Comparison of ENCODE assay signal across 9 cellular contexts in the genomic region with DNA sequence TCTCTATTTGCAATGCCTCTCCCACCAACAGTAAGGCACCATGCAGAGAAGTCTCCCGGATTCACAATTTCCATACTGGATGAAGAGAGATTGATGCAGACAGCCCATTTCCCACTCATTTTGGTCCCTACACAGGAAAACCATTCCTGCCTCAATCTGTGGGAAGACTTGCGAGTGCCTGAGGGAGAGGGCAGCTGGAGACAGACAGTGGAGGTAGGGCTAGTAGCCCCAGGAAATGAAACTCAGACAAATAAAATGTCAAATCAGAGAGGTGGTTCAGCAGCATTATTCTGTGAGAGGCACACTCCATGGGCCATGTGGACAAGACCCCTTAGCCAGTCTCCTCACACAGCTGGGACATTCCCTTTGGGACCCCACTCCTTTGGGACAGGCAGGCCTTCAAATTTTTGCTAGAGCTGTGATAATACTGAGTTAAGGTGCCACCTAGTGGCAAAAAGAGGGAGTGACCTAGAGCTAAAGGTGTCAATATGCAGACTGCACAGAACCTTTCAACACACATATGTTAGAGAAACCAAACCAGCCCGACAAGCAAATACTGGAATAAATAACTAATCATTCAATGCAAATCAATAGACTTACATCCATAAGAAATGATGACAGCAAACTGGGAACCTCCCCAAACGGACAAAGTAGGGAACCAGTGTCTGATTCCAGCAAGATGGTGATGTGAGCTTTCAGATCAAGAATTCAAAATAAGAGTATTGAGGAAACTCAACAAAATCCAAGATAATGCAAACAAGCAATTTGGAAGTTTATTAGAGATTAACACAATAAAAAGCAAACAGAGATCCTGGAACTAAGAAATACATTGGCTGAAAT.
DNase-seq lines count a peak whose midpoint lies in the region; ATAC-seq lines count a peak whose summit lies in the region.
"Had no signal": no experiment of that assay in that cellular context is flagged by ENCODE, and none has a peak within 500 bp of the region (broad histone marks: within the 10 kb centered on the region; RNA-seq: fewer than 3 reads in every experiment).

No MANE protein-coding gene starts in this region.

- H3K36me3 Mint-ChIP-seq in activated CD4-positive, alpha-beta T cell treated with anti-CD3 and anti-CD28 coated beads for 36 hours (ENCODE audit: low read depth), result no peaks in the 10 kb centered on the region
- H3K36me3 Mint-ChIP-seq in T-helper 2 cell treated with Interferon-gamma antibody and Interleukin-4, amounts not matched to agents 5 μg/mL and 100 μg/mL, for 36 hours (ENCODE audit: low read depth), result no peaks in the 10 kb centered on the region
- H3K36me3 Mint-ChIP-seq: stimulated activated naive B cell treated with anti-CD40 and anti-IgM and Interleukin-4, amounts not matched to agents 10 μg/mL and 1 μg/mL and 100 μg/mL, for 72 hours had no signal

- intact Hi-C loops in activated CD4-positive, alpha-beta T cell treated with anti-CD3 and anti-CD28 coated beads for 36 hours (cut with DNase I, micrococcal nuclease), result loop anchor here (2.0 to 10.0 kb wide), 3 partner anchors 725 to 1753 kb away; no protein-coding TSS in a partner anchor

- H3K27me3 ChIP-seq in MG63, result no peaks in the 10 kb centered on the region

- no peak overlapping the region for H3K4me3 Mint-ChIP-seq in activated CD4-positive, alpha-beta T cell treated with anti-CD3 and anti-CD28 coated beads for 36 hours
- no peak overlapping the region for H3K4me3 Mint-ChIP-seq in T-helper 2 cell treated with Interferon-gamma antibody and Interleukin-4, amounts not matched to agents 5 μg/mL and 100 μg/mL, for 36 hours
- H3K4me3 Mint-ChIP-seq: stimulated activated naive B cell treated with anti-CD40 and anti-IgM and Interleukin-4, amounts not matched to agents 10 μg/mL and 1 μg/mL and 100 μg/mL, for 72 hours had no signal

- POLR2A ChIA-PET in activated CD4-positive, alpha-beta T cell treated with anti-CD3 and anti-CD28 coated beads for 36 hours (lab: Charles Lee), result no interaction called here

- H3K4me1 Mint-ChIP-seq in activated CD4-positive, alpha-beta T cell treated with anti-CD3 and anti-CD28 coated beads for 36 hours, result no peaks in the 10 kb centered on the region
- no peaks in the 10 kb centered on the region for H3K4me1 Mint-ChIP-seq in T-helper 2 cell treated with Interferon-gamma antibody and Interleukin-4, amounts not matched to agents 5 μg/mL and 100 μg/mL, for 36 hours (ENCODE audit: low read depth)
- H3K4me1 Mint-ChIP-seq: stimulated activated naive B cell treated with anti-CD40 and anti-IgM and Interleukin-4, amounts not matched to agents 10 μg/mL and 1 μg/mL and 100 μg/mL, for 72 hours had no signal

- H3K4me3 ChIP-seq in MG63, result no peak overlapping the region

- H3K9me3 ChIP-seq in MG63, result no peaks in the 10 kb centered on the region; the same call in 1 of the 2 replicates

- peak; percentile 32 for DNase-seq in activated CD4-positive, alpha-beta T cell treated with anti-CD3 and anti-CD28 coated beads for 36 hours
- DNase-seq in activated CD4-positive, alpha-beta T cell treated with anti-CD3 and anti-CD28 coated beads for 1 hour, result no peak
- peak; percentile 2 for DNase-seq in SW480 (ENCODE audit: low spot score)
- DNase-seq in iPS-NIHi7 (ENCODE audit: extremely low spot score), result peak; percentile 69
- DNase-seq in MG63, result no peak
- no peak for DNase-seq in T-helper 2 cell treated with Interferon-gamma antibody and Interleukin-4, amounts not matched to agents 5 μg/mL and 100 μg/mL, for 36 hours (ENCODE audit: low spot score)
- DNase-seq: stimulated activated naive B cell treated with anti-CD40 and anti-IgM and Interleukin-4, amounts not matched to agents 10 μg/mL and 1 μg/mL and 100 μg/mL, for 72 hours had no signal

- no peaks in the 10 kb centered on the region for H3K27me3 Mint-ChIP-seq in activated CD4-positive, alpha-beta T cell treated with anti-CD3 and anti-CD28 coated beads for 36 hours
- no peaks in the 10 kb centered on the region for H3K27me3 Mint-ChIP-seq in T-helper 2 cell treated with Interferon-gamma antibody and Interleukin-4, amounts not matched to agents 5 μg/mL and 100 μg/mL, for 36 hours (ENCODE audit: low read depth)
- H3K27me3 Mint-ChIP-seq: stimulated activated naive B cell treated with anti-CD40 and anti-IgM and Interleukin-4, amounts not matched to agents 10 μg/mL and 1 μg/mL and 100 μg/mL, for 72 hours had no signal

- no peak for ATAC-seq in activated CD4-positive, alpha-beta T cell treated with anti-CD3 and anti-CD28 coated beads for 36 hours
- ATAC-seq in GM19351 (IDR thresholded peaks at IDR 0.05; ENCODE audit: unreplicated experiment) (peak; percentile 97), HG03342 (IDR thresholded peaks at IDR 0.05; ENCODE audit: unreplicated experiment) (peak; percentile 95)

- CTCF ChIA-PET in activated CD4-positive, alpha-beta T cell treated with anti-CD3 and anti-CD28 coated beads for 36 hours (lab: Charles Lee), result interaction anchor here (0.6 to 1.0 kb wide), 3 partner anchors 14 to 1965 kb away, joined by 3 to 4 read pairs (median 3); no protein-coding TSS in a partner anchor

- peaks cover 13% of the 10 kb centered on the region for H3K9me3 Mint-ChIP-seq in activated CD4-positive, alpha-beta T cell treated with anti-CD3 and anti-CD28 coated beads for 36 hours (ENCODE audit: low read depth)
- H3K9me3 Mint-ChIP-seq in T-helper 2 cell treated with Interferon-gamma antibody and Interleukin-4, amounts not matched to agents 5 μg/mL and 100 μg/mL, for 36 hours, result peaks cover 4% of the 10 kb centered on the region

- H3K27ac Mint-ChIP-seq in activated CD4-positive, alpha-beta T cell treated with anti-CD3 and anti-CD28 coated beads for 36 hours, result no peak overlapping the region
- H3K27ac Mint-ChIP-seq in T-helper 2 cell treated with Interferon-gamma antibody and Interleukin-4, amounts not matched to agents 5 μg/mL and 100 μg/mL, for 36 hours, result no peak overlapping the region
- H3K27ac Mint-ChIP-seq: stimulated activated naive B cell treated with anti-CD40 and anti-IgM and Interleukin-4, amounts not matched to agents 10 μg/mL and 1 μg/mL and 100 μg/mL, for 72 hours had no signal

- no peaks in the 10 kb centered on the region for H3K36me3 ChIP-seq in MG63

Comparison
In these comparisons a context has a peak if more than half of its experiments do, and no peak if none do; other contexts are left out.
1. DNase-seq: peak in activated CD4-positive, alpha-beta T cell treated with anti-CD3 and anti-CD28 coated beads for 36 hours (single experiment), SW480 (single experiment) and iPS-NIHi7 (single experiment); none in activated CD4-positive, alpha-beta T cell treated with anti-CD3 and anti-CD28 coated beads for 1 hour (single experiment), MG63 (single experiment) and T-helper 2 cell treated with Interferon-gamma antibody and Interleukin-4, amounts not matched to agents 5 μg/mL and 100 μg/mL, for 36 hours (single experiment).